ENCODE assay signal across 8 cellular contexts in the genomic region with DNA sequence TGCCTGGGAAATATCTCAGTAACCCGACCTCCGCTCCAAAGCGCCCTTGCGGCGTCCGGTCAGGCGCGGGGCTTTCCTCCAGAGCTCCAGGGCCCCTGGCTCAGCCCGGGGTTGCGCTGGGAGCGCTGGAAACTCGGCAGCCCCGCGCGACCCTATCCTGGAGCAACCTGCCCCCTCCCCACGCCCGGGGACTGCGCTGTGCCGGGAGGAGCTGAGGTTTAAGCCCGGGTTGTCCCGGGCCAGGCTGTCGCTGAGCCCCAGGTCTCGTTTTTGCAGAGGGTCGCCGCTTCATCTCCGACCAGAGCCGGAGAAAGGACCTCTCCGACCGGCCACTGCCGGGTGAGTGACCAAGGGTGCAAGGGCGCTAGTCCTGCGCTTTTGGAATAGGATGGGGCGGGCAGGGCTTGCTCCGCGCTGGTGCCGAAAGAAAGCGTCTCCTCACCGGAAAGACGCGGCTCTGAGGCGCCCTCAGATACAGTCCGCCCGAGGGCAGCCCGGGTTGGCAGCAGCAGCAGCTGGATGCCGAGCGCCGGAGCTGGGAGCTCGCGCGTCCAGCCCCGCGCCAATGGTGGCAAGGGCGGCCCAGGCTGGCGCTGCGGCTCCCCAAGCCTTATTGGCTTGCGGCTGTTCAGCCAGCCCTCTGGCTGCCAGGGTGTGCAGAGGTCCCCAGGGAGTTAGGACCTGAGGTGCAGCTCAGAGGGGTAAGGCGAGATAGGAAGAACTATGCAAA. TPM values are rescaled to one million over a fixed set of nuclear protein-coding genes. Genes with fewer than 3 reads are reported as not detected.
DNase-seq lines count a peak whose midpoint lies in the region; ATAC-seq and TF ChIP-seq lines count a peak whose summit lies in the region.

No MANE protein-coding gene starts in this region.

- peak; percentile 60 for DNase-seq in Caki2 (ENCODE audit: low read depth)
- DNase-seq in HS-27A (ENCODE audit: low read depth), result peak; percentile 39
- peak; percentile 50 for DNase-seq in RWPE2 (ENCODE audit: low spot score)
- DNase-seq in activated naive CD4-positive, alpha-beta T cell treated with anti-CD3 and anti-CD28 coated beads, Interleukin-2, amount 10 ng/mL, durations not matched to agents 7 days and 5 days, result peak; percentile 79
- peak; percentile 72 for DNase-seq in glutamatergic neuron
- no peak for DNase-seq in omental fat pad (ENCODE audit: low spot score)
- DNase-seq in tibial artery, result peak in 1 of 2 donors; percentile 67

- peaks cover 50% of the 10 kb centered on the region for H3K27me3 Mint-ChIP-seq in activated naive CD4-positive, alpha-beta T cell treated with anti-CD3 and anti-CD28 coated beads, Interleukin-2, amount 10 ng/mL, durations not matched to agents 7 days and 5 days
- peaks cover 2% of the 10 kb centered on the region for H3K27me3 Mint-ChIP-seq in glutamatergic neuron (ENCODE audit: unreplicated experiment)

- H3K4me3 Mint-ChIP-seq in activated naive CD4-positive, alpha-beta T cell treated with anti-CD3 and anti-CD28 coated beads, Interleukin-2, amount 10 ng/mL, durations not matched to agents 7 days and 5 days, result peak overlapping the region; percentile 70
- peak overlapping the region; percentile 82 for H3K4me3 Mint-ChIP-seq in glutamatergic neuron (ENCODE audit: unreplicated experiment)

- H3K4me3 ChIP-seq in RWPE2 (ENCODE audit: severe bottlenecking) (peak overlapping the region; percentile 39), tibial artery (peak overlapping the region; percentile 54 to 74)

- no peaks in the 10 kb centered on the region for H3K9me3 ChIP-seq in RWPE2 (ENCODE audit: severe bottlenecking)
- H3K9me3 ChIP-seq in tibial artery, result no peaks in the 10 kb centered on the region

- H3K4me1 Mint-ChIP-seq in activated naive CD4-positive, alpha-beta T cell treated with anti-CD3 and anti-CD28 coated beads, Interleukin-2, amount 10 ng/mL, durations not matched to agents 7 days and 5 days, result peaks cover 6% of the 10 kb centered on the region
- H3K4me1 Mint-ChIP-seq in glutamatergic neuron (ENCODE audit: low read depth, unreplicated experiment), result no peaks in the 10 kb centered on the region

- no peaks in the 10 kb centered on the region for H3K36me3 ChIP-seq in RWPE2 (ENCODE audit: low read depth)
- H3K36me3 ChIP-seq in tibial artery, result no peaks in the 10 kb centered on the region

- no peak overlapping the region for H3K27ac Mint-ChIP-seq in activated naive CD4-positive, alpha-beta T cell treated with anti-CD3 and anti-CD28 coated beads, Interleukin-2, amount 10 ng/mL, durations not matched to agents 7 days and 5 days
- H3K27ac Mint-ChIP-seq in glutamatergic neuron (ENCODE audit: unreplicated experiment), result no peak overlapping the region

- no peaks in the 10 kb centered on the region for H3K36me3 Mint-ChIP-seq in activated naive CD4-positive, alpha-beta T cell treated with anti-CD3 and anti-CD28 coated beads, Interleukin-2, amount 10 ng/mL, durations not matched to agents 7 days and 5 days
- H3K36me3 Mint-ChIP-seq in glutamatergic neuron (ENCODE audit: unreplicated experiment), result peaks cover 9% of the 10 kb centered on the region

- intact Hi-C loops in tibial artery (cut with DNase I; ENCODE audit: low total_unique reads), result no loop called here

- in situ Hi-C loops in Caki2 (cut with HindIII; ENCODE audit: low pct_unique_long_range_greater_than_20kb, low sequenced_read_pairs), result no loop called here

- CTCF ChIA-PET in activated naive CD4-positive, alpha-beta T cell treated with anti-CD3 and anti-CD28 coated beads, Interleukin-2, amount 10 ng/mL, durations not matched to agents 7 days and 5 days (lab: Charles Lee), result no interaction called here

- no peaks in the 10 kb centered on the region for H3K9me3 Mint-ChIP-seq in activated naive CD4-positive, alpha-beta T cell treated with anti-CD3 and anti-CD28 coated beads, Interleukin-2, amount 10 ng/mL, durations not matched to agents 7 days and 5 days
- no peaks in the 10 kb centered on the region for H3K9me3 Mint-ChIP-seq in glutamatergic neuron (ENCODE audit: unreplicated experiment)

- TF ChIP-seq CTCF in RWPE2 (IDR thresholded peaks at IDR 0.05; ENCODE audit: poor library complexity, severe bottlenecking), result no peak
- TF ChIP-seq CTCF in glutamatergic neuron (IDR thresholded peaks at IDR 0.05; ENCODE audit: partially characterized antibody, unreplicated experiment), result no peak
- no peak for TF ChIP-seq CTCF in omental fat pad (IDR thresholded peaks at IDR 0.05)
- no peak for TF ChIP-seq CTCF in tibial artery (IDR thresholded peaks at IDR 0.05)

- ATAC-seq in GM21381 (IDR thresholded peaks at IDR 0.05; ENCODE audit: unreplicated experiment) (peak; percentile 94), RWPE2 (ENCODE audit: low read depth) (peak; percentile 94), omental fat pad (ENCODE audit: low FRiP score) (peak; percentile 91)

- H3K27ac ChIP-seq in RWPE2 (ENCODE audit: poor library complexity, severe bottlenecking) (no peak overlapping the region), tibial artery (peak overlapping the region; percentile 9 to 35)

- H3K4me1 ChIP-seq in RWPE2 (ENCODE audit: insufficient read depth, poor library complexity, severe bottlenecking), result peaks cover 7% of the 10 kb centered on the region
- peaks cover 0 to 26% (median 9%) of the 10 kb centered on the region in 4 donors for H3K4me1 ChIP-seq in tibial artery

- no peaks in the 10 kb centered on the region for H3K27me3 ChIP-seq in RWPE2 (ENCODE audit: insufficient read depth, poor library complexity, severe bottlenecking)
- H3K27me3 ChIP-seq in tibial artery, result peaks cover 0 to 4% of the 10 kb centered on the region in 2 donors

RNA-seq across cellular contexts. Expression of a gene that starts 1.5 kb away (rescaled TPM):
- total RNA-seq in Caki2 (2014; rRNA removed; shearing (Covaris generic); ENCODE audit: low replicate concordance), result 33.4 and 49.3 TPM in 2 replicates
- not detected for total RNA-seq in glutamatergic neuron (ENCODE audit: unreplicated experiment)
- 1 to 10 TPM in 2 of 4 donors, under 1 TPM in 2; 0.38 to 5.4 (median 1.3) TPM for total RNA-seq in omental fat pad

RNA-seq across cellular contexts. Expression of a gene that starts 26.0 kb away (rescaled TPM):
- 56.6 and 84.0 TPM in 2 replicates for total RNA-seq in Caki2 (2014; rRNA removed; shearing (Covaris generic); ENCODE audit: low replicate concordance)
- 42.2 TPM for total RNA-seq in glutamatergic neuron (ENCODE audit: unreplicated experiment)
- total RNA-seq in omental fat pad, result 10 to 100 TPM; 22.0 to 39.0 (median 26.6) TPM

RNA-seq across cellular contexts. Expression of a gene that starts 26.2 kb away (rescaled TPM):
- 58.1 and 75.4 TPM in 2 replicates for total RNA-seq in Caki2 (2014; rRNA removed; shearing (Covaris generic); ENCODE audit: low replicate concordance)
- 20.0 TPM for total RNA-seq in glutamatergic neuron (ENCODE audit: unreplicated experiment)
- 10 to 100 TPM; 28.7 to 41.6 (median 33.3) TPM for total RNA-seq in omental fat pad
